In the genomic region with DNA sequence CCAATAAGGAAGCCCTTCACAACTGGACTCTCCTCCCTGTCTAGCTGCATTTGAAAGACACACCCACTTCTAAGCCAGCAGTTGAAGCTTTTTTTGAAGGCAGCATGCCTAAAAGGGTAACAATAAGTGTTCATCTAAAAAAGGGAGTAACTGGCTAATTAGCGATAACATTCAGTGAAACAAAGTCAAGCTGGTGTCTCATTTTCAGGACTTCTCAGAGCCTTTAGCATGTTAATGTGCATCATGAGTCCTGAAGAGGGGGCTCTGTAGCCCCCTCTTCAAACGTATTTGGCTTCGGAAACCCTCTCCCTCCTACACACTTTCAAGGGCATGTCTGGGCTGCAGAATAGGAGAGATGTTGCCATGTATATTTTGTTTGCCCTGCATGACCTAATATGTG, we compare ENCODE assay signal across 21 cellular contexts. TPM values are rescaled to one million over a fixed set of nuclear protein-coding genes. Genes with fewer than 3 reads are reported as not detected.
DNase-seq lines count a peak whose midpoint lies in the region; TF ChIP-seq lines count a peak whose summit lies in the region.
"Had no signal": no experiment of that assay in that cellular context is flagged by ENCODE, and none has a peak within 500 bp of the region (broad histone marks: within the 10 kb centered on the region; RNA-seq: fewer than 3 reads in every experiment).

No MANE protein-coding gene starts in this region.

- POLR2A ChIA-PET in MCF 10A (lab: Yijun Ruan, JAX) (interaction anchor here (1.2 to 1.3 kb wide), 2 partner anchors 26 to 64 kb away, joined by 3 to 4 read pairs; no protein-coding TSS in a partner anchor), A673 (lab: Charles Lee; ENCODE audit: low non-redundant PET) (no interaction called here)

- intact Hi-C loops in mammary epithelial cell (cut with micrococcal nuclease) (no loop called here), MCF 10A (cut with micrococcal nuclease) (no loop called here), esophagus squamous epithelium (cut with DNase I) (no loop called here), A673 (cut with micrococcal nuclease; ENCODE audit: unreplicated experiment) (no loop called here)

- H3K36me3 ChIP-seq in mammary epithelial cell (ENCODE audit: insufficient read depth, low read length) (no peaks in the 10 kb centered on the region), esophagus squamous epithelium (no peaks in the 10 kb centered on the region), A673 (ENCODE audit: insufficient read depth, low read length, poor library complexity, severe bottlenecking) (no peaks in the 10 kb centered on the region)
- H3K36me3 ChIP-seq: BE2C; BLaER1 treated with 17β-estradiol and CSF1 and Interleukin-3, amounts not matched to agents 10 nM and 100 nM; HAP-1 had no signal

- H3K9me3 Mint-ChIP-seq in MCF 10A (ENCODE audit: unreplicated experiment) (no peaks in the 10 kb centered on the region), type B pancreatic cell (no peaks in the 10 kb centered on the region)
- H3K9me3 Mint-ChIP-seq: CD14-positive monocyte; CD4-positive, alpha-beta T cell; CD8-positive, alpha-beta memory T cell had no signal

- peaks cover 37% of the 10 kb centered on the region for H3K79me2 ChIP-seq in mammary epithelial cell (ENCODE audit: insufficient read depth, low read length)

- 36% methylated on average over 3 of the region's 3 CpGs for WGBS in mammary epithelial cell (ENCODE audit: low coverage, missing lambda C conversion rate)
- 43 to 62% methylated on average over 3 of the region's 3 CpGs for WGBS in esophagus squamous epithelium, 2 donors

- no peak overlapping the region for H3K4me3 Mint-ChIP-seq in MCF 10A (ENCODE audit: unreplicated experiment)
- H3K4me3 Mint-ChIP-seq in type B pancreatic cell: no peak overlapping the region
- H3K4me3 Mint-ChIP-seq: CD14-positive monocyte; CD4-positive, alpha-beta T cell; CD8-positive, alpha-beta memory T cell had no signal

- H3K9me3 ChIP-seq in mammary epithelial cell (replicated peaks; ENCODE audit: insufficient read depth, low read length): no peaks in the 10 kb centered on the region
- H3K9me3 ChIP-seq in esophagus squamous epithelium: no peaks in the 10 kb centered on the region
- H3K9me3 ChIP-seq in A673 (ENCODE audit: low read depth, low read length, poor library complexity, severe bottlenecking): no peaks in the 10 kb centered on the region
- H3K9me3 ChIP-seq: BE2C; BLaER1 treated with 17β-estradiol and CSF1 and Interleukin-3, amounts not matched to agents 10 nM and 100 nM; HAP-1 had no signal

- H3K27ac Mint-ChIP-seq in MCF 10A (ENCODE audit: low read depth, unreplicated experiment): no peak overlapping the region
- peak overlapping the region; percentile 75 for H3K27ac Mint-ChIP-seq in type B pancreatic cell
- H3K27ac Mint-ChIP-seq: CD14-positive monocyte; CD4-positive, alpha-beta T cell; CD8-positive, alpha-beta memory T cell had no signal

- H3K4me1 Mint-ChIP-seq in MCF 10A (ENCODE audit: insufficient read depth, unreplicated experiment) (peaks cover 17% of the 10 kb centered on the region), type B pancreatic cell (ENCODE audit: unreplicated experiment) (peaks cover 66% of the 10 kb centered on the region)
- H3K4me1 Mint-ChIP-seq: CD14-positive monocyte; CD8-positive, alpha-beta memory T cell had no signal

- H3K27me3 ChIP-seq in mammary epithelial cell (ENCODE audit: insufficient read depth, low read length): no peaks in the 10 kb centered on the region
- H3K27me3 ChIP-seq in esophagus squamous epithelium: no peaks in the 10 kb centered on the region
- H3K27me3 ChIP-seq in A673 (replicated peaks; ENCODE audit: insufficient read depth, low read depth, low read length, poor library complexity): no peaks in the 10 kb centered on the region
- H3K27me3 ChIP-seq: BLaER1 treated with 17β-estradiol and CSF1 and Interleukin-3, amounts not matched to agents 10 nM and 100 nM had no signal

- in situ Hi-C loops in mammary epithelial cell (cut with MboI; ENCODE audit: low sequenced_read_pairs in 2 of 2): no loop called here

- H3K27me3 Mint-ChIP-seq in MCF 10A (ENCODE audit: insufficient read depth, unreplicated experiment) (no peaks in the 10 kb centered on the region), type B pancreatic cell (no peaks in the 10 kb centered on the region)
- H3K27me3 Mint-ChIP-seq: CD4-positive, alpha-beta T cell had no signal

- H3K4me1 ChIP-seq in mammary epithelial cell (ENCODE audit: insufficient read depth, low read length): peaks cover 63% of the 10 kb centered on the region
- H3K4me1 ChIP-seq in esophagus squamous epithelium: peaks cover 17 to 97% (median 53%) of the 10 kb centered on the region in 3 donors
- peaks cover 27% of the 10 kb centered on the region for H3K4me1 ChIP-seq in A673 (ENCODE audit: insufficient read depth, low read length, poor library complexity, severe bottlenecking)
- H3K4me1 ChIP-seq: BE2C had no signal

- CTCF ChIA-PET in mammary epithelial cell (lab: Charles Lee; ENCODE audit: low non-redundant PET): no interaction called here
- CTCF ChIA-PET in MCF 10A (lab: Yijun Ruan, JAX): interaction anchor here (0.7 to 2.0 kb wide), 2 partner anchors 18 to 98 kb away, joined by 3 to 8 read pairs; no protein-coding TSS in a partner anchor
- CTCF ChIA-PET in A673 (lab: Charles Lee): no interaction called here

- BruUV-seq in mammary epithelial cell (replicated peaks; lab: Mats Ljungman, UMichigan) (no TSS peak), MCF 10A (replicated peaks; lab: Mats Ljungman, UMichigan) (no TSS peak), A673 (replicated peaks; lab: Mats Ljungman, UMichigan) (no TSS peak)

- no peak overlapping the region for H2AFZ ChIP-seq in mammary epithelial cell (ENCODE audit: low read depth, low read length)

- TF ChIP-seq CTCF in mammary epithelial cell (conservative IDR thresholded peaks at IDR 0.05 in 1 of 2, IDR thresholded peaks at IDR 0.05 in 1 of 2; ENCODE audit: extremely low read depth in 1 of 2, insufficient read depth in 1 of 2, low read depth in 1 of 2, low read length in 2 of 2): no peak
- TF ChIP-seq CTCF in MCF 10A (IDR thresholded peaks at IDR 0.05; ENCODE audit: unreplicated experiment): no peak
- TF ChIP-seq CTCF in esophagus squamous epithelium (IDR thresholded peaks at IDR 0.05): no peak
- no peak for TF ChIP-seq CTCF in type B pancreatic cell (conservative IDR thresholded peaks at IDR 0.05)
- TF ChIP-seq CTCF in A673 (conservative IDR thresholded peaks at IDR 0.05; ENCODE audit: low read depth, low read length): no peak

- TF ChIP-seq POLR2A in esophagus squamous epithelium (IDR thresholded peaks at IDR 0.05): no peak

- H4K20me1 ChIP-seq in mammary epithelial cell (ENCODE audit: insufficient read depth, low read length): no peaks in the 10 kb centered on the region
- H4K20me1 ChIP-seq: BLaER1 treated with 17β-estradiol and CSF1 and Interleukin-3, amounts not matched to agents 10 nM and 100 nM had no signal

- DNase-seq in mammary epithelial cell: no peak
- DNase-seq in MCF 10A (ENCODE audit: unreplicated experiment): no peak
- no peak for DNase-seq in esophagus squamous epithelium (lab: John Stamatoyannopoulos, UW)
- DNase-seq in type B pancreatic cell (ENCODE audit: extremely low spot score, unreplicated experiment): no peak
- DNase-seq in A673 (ENCODE audit: low spot score): no peak
- DNase-seq in cerebellar nuclear complex (lab: John Stamatoyannopoulos, UW): no peak
- no peak for DNase-seq in MV-4-11 (lab: John Stamatoyannopoulos, UW)
- DNase-seq: ACHN; AML-193; BE2C; CD4-positive, alpha-beta T cell; CD8-positive, alpha-beta memory T cell; DMS53; DMS79 treated with DMSO at 0.1 percent for 48 hours; GF-D8; GOT3 had no signal

- H3K4me2 ChIP-seq in mammary epithelial cell (ENCODE audit: insufficient read depth, low read depth, low read length): peak overlapping the region; percentile 19

- H3K4me3 ChIP-seq in mammary epithelial cell (replicated peaks in 1 of 3; ENCODE audit: insufficient read depth in 1 of 3, low read depth in 2 of 3, low read length in 3 of 3): no peak overlapping the region
- H3K4me3 ChIP-seq in esophagus squamous epithelium: no peak overlapping the region
- H3K4me3 ChIP-seq in skin epidermis: no peak overlapping the region
- no peak overlapping the region for H3K4me3 ChIP-seq in A673 (ENCODE audit: low read depth, low read length, poor library complexity, severe bottlenecking)
- H3K4me3 ChIP-seq: BLaER1 treated with 17β-estradiol and CSF1 and Interleukin-3, amounts not matched to agents 10 nM and 100 nM; HAP-1 had no signal

- H3K27ac ChIP-seq in mammary epithelial cell (ENCODE audit: insufficient read depth, low read depth, low read length) (no peak overlapping the region), esophagus squamous epithelium (peak overlapping the region; percentile 77 to 88 (median 84)), skin epidermis (peak overlapping the region in 13 of 21 experiments; percentile 13 to 81 (median 44)), A673 (ENCODE audit: low read depth, low read length, poor library complexity, severe bottlenecking) (no peak overlapping the region)
- H3K27ac ChIP-seq: 22Rv1; BLaER1 treated with 17β-estradiol and CSF1 and Interleukin-3, amounts not matched to agents 10 nM and 100 nM had no signal

- H3K9ac ChIP-seq in mammary epithelial cell (ENCODE audit: insufficient read depth, low read length): no peak overlapping the region
- H3K9ac ChIP-seq: BLaER1 treated with 17β-estradiol and CSF1 and Interleukin-3, amounts not matched to agents 10 nM and 100 nM had no signal

- H3K36me3 Mint-ChIP-seq in MCF 10A (ENCODE audit: insufficient read depth, unreplicated experiment) (no peaks in the 10 kb centered on the region), type B pancreatic cell (peaks cover 11% of the 10 kb centered on the region)
- H3K36me3 Mint-ChIP-seq: CD14-positive monocyte; CD8-positive, alpha-beta memory T cell had no signal

- dilution Hi-C loops in mammary epithelial cell (cut with HindIII; ENCODE audit: low sequenced_read_pairs): no loop called here

RNA-seq across cellular contexts. Expression of a gene that starts 28.1 kb away (rescaled TPM):
- total RNA-seq in mammary epithelial cell (10 to 100 TPM; 34.0 to 49.3 TPM), MCF 10A (2022) (11.5 and 11.9 TPM in 2 replicates), esophagus squamous epithelium (10 to 100 TPM; 26.6 to 42.6 (median 37.6) TPM), type B pancreatic cell (ENCODE audit: low replicate concordance) (36.6 and 52.7 TPM in 2 replicates), A673 (2021) (6.2 TPM in 2 replicates)
- 5.8 TPM for polyA plus RNA-seq in mammary epithelial cell
- 39.2 TPM for polyA minus RNA-seq in mammary epithelial cell
- polyA plus RNA-seq: CD14-positive monocyte had no signal

Comparison
In these comparisons a context has a peak if more than half of its experiments do, and no peak if none do; other contexts are left out.
1. H3K27ac ChIP-seq: peak in esophagus squamous epithelium (4 of 4) and skin epidermis (13 of 21); none in mammary epithelial cell (single experiment) and A673 (single experiment).